Comparison of ENCODE assay signal across 18 cellular contexts in genomic region chr13:29878101-29878500, GRCh38.
"Had no signal": no experiment of that assay in that cellular context is flagged by ENCODE, and none has a peak within 500 bp of the region (broad histone marks: within the 10 kb centered on the region; RNA-seq: fewer than 3 reads in every experiment).

No MANE protein-coding gene starts in this region.

- H3K27me3 ChIP-seq: adrenal gland had no signal

- DNase-seq: activated CD4-positive, alpha-beta T cell treated with anti-CD3 and anti-CD28 coated beads, Interleukin-2, amount 50 U/mL, for 48 hours; activated CD4-positive, CD25-positive, alpha-beta regulatory T cell treated with anti-CD3 and anti-CD28 coated beads, Interleukin-2, amount 50 U/mL, for 72 hours; activated CD8-positive, alpha-beta memory T cell treated with anti-CD3 and anti-CD28 coated beads, Interleukin-2, amount 10 ng/mL, durations not matched to agents 7 days and 5 days; activated naive CD4-positive, alpha-beta T cell treated with anti-CD3 and anti-CD28 coated beads, Interleukin-2, amount 50 U/mL, for 16 hours; activated T-cell treated with anti-CD3 and anti-CD28 coated beads, Interleukin-2, amount 50 U/mL, for 1 hour; adrenal gland; effector CD8-positive, alpha-beta T cell; foreskin melanocyte; head of caudate nucleus; nucleus accumbens; posterior cingulate gyrus; retina; stimulated activated CD4-positive, alpha-beta T cell treated with anti-CD3 and anti-CD28 coated beads, Interleukin-4, amount 100 ng/mL, for 24 hours; stimulated activated CD8-positive, alpha-beta memory T cell treated with anti-CD3 and anti-CD28 coated beads, Interleukin-4, amount 100 ng/mL, for 48 hours; stimulated activated naive CD8-positive, alpha-beta T cell treated with anti-CD3 and anti-CD28 coated beads, Interleukin-15, Interleukin-2, amounts not matched to agents 100 U/mL and 50 U/mL, for 24 hours; SW 1271; trophoblast cell had no signal

- H3K27ac ChIP-seq: adrenal gland, coronary artery had no signal

- H3K4me1 ChIP-seq: adrenal gland had no signal

- H3K36me3 ChIP-seq: adrenal gland had no signal

- H3K4me3 ChIP-seq: adrenal gland, coronary artery had no signal

- H3K9me3 ChIP-seq: adrenal gland had no signal
